ENCODE assay signal across 8 cellular contexts in genomic region chr10:11270135-11270857, GRCh38.
DNase-seq lines count a peak whose midpoint lies in the region; ATAC-seq and TF ChIP-seq lines count a peak whose summit lies in the region.

No MANE protein-coding gene starts in this region.

- TF ChIP-seq CTCF in GM13977 (IDR thresholded peaks at IDR 0.05; ENCODE audit: extremely low read depth, insufficient read depth, missing control alignments) = peak; percentile 84
- peak; percentile 94 for TF ChIP-seq CTCF in epithelial cell of esophagus (IDR thresholded peaks at IDR 0.05; ENCODE audit: insufficient read depth, low read depth, low read length, missing control alignments)
- TF ChIP-seq CTCF in natural killer cell (IDR thresholded peaks at IDR 0.05) = peak; percentile 94

- H3K4me3 ChIP-seq in epithelial cell of esophagus (ENCODE audit: low read length) = no peak overlapping the region

- no peaks in the 10 kb centered on the region for H3K27me3 Mint-ChIP-seq in natural killer cell (ENCODE audit: low read depth in 2 of 2)
- no peaks in the 10 kb centered on the region for H3K27me3 Mint-ChIP-seq in stimulated activated naive B cell treated with anti-CD40 and anti-IgM and Interleukin-4, amounts not matched to agents 10 μg/mL and 1 μg/mL and 100 μg/mL, for 72 hours

- peak overlapping the region in 1 of 2 donors; percentile 86 for H3K27ac Mint-ChIP-seq in natural killer cell
- peak overlapping the region; percentile 94 for H3K27ac Mint-ChIP-seq in stimulated activated naive B cell treated with anti-CD40 and anti-IgM and Interleukin-4, amounts not matched to agents 10 μg/mL and 1 μg/mL and 100 μg/mL, for 72 hours

- ATAC-seq in HG02678 (IDR thresholded peaks at IDR 0.05; ENCODE audit: unreplicated experiment) = peak; percentile 72
- ATAC-seq in natural killer cell = peak; percentile 92 to 94 (median 93)
- ATAC-seq in stimulated activated naive B cell treated with anti-CD40 and anti-IgM and Interleukin-4, amounts not matched to agents 10 μg/mL and 1 μg/mL and 100 μg/mL, for 72 hours (replicated peaks) = peak; percentile 31 to 48
- no peak for ATAC-seq in GM18502 (IDR thresholded peaks at IDR 0.05; ENCODE audit: poor library complexity, unreplicated experiment)

- DNase-seq in GM13977 (ENCODE audit: low spot score) (no peak), NCI-H526 treated with DMSO at 0.1 percent for 48 hours (lab: John Stamatoyannopoulos, UW) (peak; percentile 5), epithelial cell of esophagus (ENCODE audit: low read depth) (peak; percentile 62), natural killer cell (peak; percentile 74)
- peak; percentile 43 for DNase-seq in activated CD8-positive, alpha-beta memory T cell treated with anti-CD3 and anti-CD28 coated beads, Interleukin-2, amount 50 U/mL, for 24 hours (ENCODE audit: extremely low read depth)
- peak; percentile 50 for DNase-seq in stimulated activated naive B cell treated with anti-CD40 and anti-IgM and Interleukin-4, amounts not matched to agents 10 μg/mL and 1 μg/mL and 100 μg/mL, for 72 hours

- in situ Hi-C loops in GM13977 (cut with MboI; ENCODE audit: low pct_unique_long_range_greater_than_20kb, low sequenced_read_pairs, unreplicated experiment) = no loop called here

- no peaks in the 10 kb centered on the region for H3K9me3 Mint-ChIP-seq in natural killer cell
- peaks cover 4 to 5% of the 10 kb centered on the region in 2 donors for H3K9me3 Mint-ChIP-seq in stimulated activated naive B cell treated with anti-CD40 and anti-IgM and Interleukin-4, amounts not matched to agents 10 μg/mL and 1 μg/mL and 100 μg/mL, for 72 hours

- H3K4me1 Mint-ChIP-seq in natural killer cell = peaks cover 69 to 87% of the 10 kb centered on the region in 2 donors
- H3K4me1 Mint-ChIP-seq in stimulated activated naive B cell treated with anti-CD40 and anti-IgM and Interleukin-4, amounts not matched to agents 10 μg/mL and 1 μg/mL and 100 μg/mL, for 72 hours = peaks cover 61 to 96% of the 10 kb centered on the region in 2 donors

- H3K36me3 Mint-ChIP-seq in natural killer cell = peaks cover 27% of the 10 kb centered on the region
- peaks cover 68 to 87% of the 10 kb centered on the region in 2 donors for H3K36me3 Mint-ChIP-seq in stimulated activated naive B cell treated with anti-CD40 and anti-IgM and Interleukin-4, amounts not matched to agents 10 μg/mL and 1 μg/mL and 100 μg/mL, for 72 hours

- H3K4me3 Mint-ChIP-seq in natural killer cell = peak overlapping the region; percentile 55
- H3K4me3 Mint-ChIP-seq in stimulated activated naive B cell treated with anti-CD40 and anti-IgM and Interleukin-4, amounts not matched to agents 10 μg/mL and 1 μg/mL and 100 μg/mL, for 72 hours = peak overlapping the region in 1 of 2 donors; percentile 53

- intact Hi-C loops in natural killer cell (cut with micrococcal nuclease) = loop anchor here (1.0 kb wide), 1 partner anchor 157 kb away; no protein-coding TSS in a partner anchor
